ENCODE assay signal across 8 cellular contexts in the genomic region with DNA sequence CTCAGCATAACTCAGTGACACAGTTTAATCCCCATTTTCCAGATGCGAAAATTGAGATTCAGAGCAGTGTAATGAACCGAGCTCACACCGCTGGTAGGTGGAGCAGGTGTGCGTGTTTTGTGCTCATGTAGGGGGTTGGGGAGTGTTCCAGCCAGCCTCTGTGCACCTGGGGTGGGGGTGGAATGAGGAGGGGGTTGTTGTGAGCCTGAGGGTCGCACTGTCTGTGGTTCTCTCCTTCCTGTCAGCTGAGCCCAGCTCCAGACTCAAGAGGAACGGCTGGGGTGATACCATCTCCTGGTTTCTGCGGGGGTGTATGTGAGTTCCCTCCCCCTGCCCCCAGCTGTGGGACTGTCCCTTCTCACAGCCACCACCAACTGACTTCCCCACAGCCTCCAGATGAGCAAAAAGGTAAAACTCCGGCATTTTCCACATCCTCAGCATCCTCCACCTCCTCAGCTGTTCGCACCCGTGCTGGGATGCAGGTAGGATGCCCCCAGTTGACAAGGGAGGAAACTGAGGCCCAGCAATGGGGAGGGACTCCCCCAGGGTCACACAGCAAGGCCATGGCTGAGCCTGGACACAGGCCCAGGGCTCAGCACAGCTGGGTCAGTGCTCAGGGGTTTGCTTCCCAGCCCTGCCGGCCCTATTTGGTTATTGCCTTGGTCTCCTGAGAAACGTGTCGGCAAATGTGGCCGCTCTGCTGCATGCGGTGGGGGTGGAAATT. TPM values are rescaled to one million over a fixed set of nuclear protein-coding genes. Genes with fewer than 3 reads are reported as not detected.
DNase-seq lines count a peak whose midpoint lies in the region; ATAC-seq and TF ChIP-seq lines count a peak whose summit lies in the region.

No MANE protein-coding gene starts in this region.

- peak overlapping the region; percentile 89 for H3K4me3 ChIP-seq in CD4-positive, CD25-positive, alpha-beta regulatory T cell (ENCODE audit: low read depth, low read length)
- H3K4me3 ChIP-seq in HEK293 (ENCODE audit: low read depth, low read length) = no peak overlapping the region
- no peak overlapping the region for H3K4me3 ChIP-seq in WERI-Rb-1 (ENCODE audit: low read depth, low read length)
- H3K4me3 ChIP-seq in effector memory CD4-positive, alpha-beta T cell (ENCODE audit: insufficient read depth, low read depth, low read length, poor library complexity, severe bottlenecking) = peak overlapping the region; percentile 74

- TF ChIP-seq CTCF in HEK293 (tag by site-specific recombination; IDR thresholded peaks at IDR 0.05) = no peak
- no peak for TF ChIP-seq CTCF in WERI-Rb-1 (IDR thresholded peaks at IDR 0.05; ENCODE audit: low read depth, low read length)

- peaks cover 6 to 66% (median 26%) of the 10 kb centered on the region in 4 donors for H3K4me1 Mint-ChIP-seq in CD4-positive, CD25-positive, alpha-beta regulatory T cell

- H3K27ac ChIP-seq in CD4-positive, CD25-positive, alpha-beta regulatory T cell (ENCODE audit: insufficient read depth, low read length, poor library complexity, severe bottlenecking) = peak overlapping the region; percentile 90
- H3K27ac ChIP-seq in HEK293 (ENCODE audit: extremely low read depth, low read depth, low read length) = no peak overlapping the region
- H3K27ac ChIP-seq in WERI-Rb-1 = no peak overlapping the region
- peak overlapping the region; percentile 90 for H3K27ac ChIP-seq in effector memory CD4-positive, alpha-beta T cell (ENCODE audit: insufficient read depth, low read length, poor library complexity, severe bottlenecking)

- intact Hi-C loops in sciatic nerve (cut with DNase I) = no loop called here

- H3K9me3 Mint-ChIP-seq in CD4-positive, CD25-positive, alpha-beta regulatory T cell = no peaks in the 10 kb centered on the region

- peak; percentile 55 to 95 (median 83) for DNase-seq in CD4-positive, CD25-positive, alpha-beta regulatory T cell
- DNase-seq in WERI-Rb-1 = peak; percentile 55
- DNase-seq in effector memory CD4-positive, alpha-beta T cell = peak; percentile 53 to 64 (median 55)
- DNase-seq in stimulated activated CD4-positive, alpha-beta T cell treated with anti-CD3 and anti-CD28 coated beads, Interleukin-2, amount 100 ng/mL, for 4 hours (ENCODE audit: low read depth) = peak; percentile 69
- DNase-seq in 8988T = no peak
- DNase-seq in sciatic nerve (ENCODE audit: low spot score) = no peak

- POLR2A ChIA-PET in HEK293 (lab: Yijun Ruan, JAX) = no interaction called here

- peaks cover 22% of the 10 kb centered on the region for H3K36me3 ChIP-seq in CD4-positive, CD25-positive, alpha-beta regulatory T cell (ENCODE audit: control insufficient read depth, insufficient read depth, low read length)
- H3K36me3 ChIP-seq in HEK293 (ENCODE audit: control insufficient read depth in 2 of 2, insufficient read depth in 1 of 2, low read length in 2 of 2) (no peaks in the 10 kb centered on the region), WERI-Rb-1 (no peaks in the 10 kb centered on the region)
- peaks cover 23% of the 10 kb centered on the region for H3K36me3 ChIP-seq in effector memory CD4-positive, alpha-beta T cell (ENCODE audit: control insufficient read depth, insufficient read depth, low read length)

- peak; percentile 63 to 67 for ATAC-seq in CD4-positive, CD25-positive, alpha-beta regulatory T cell (ENCODE audit: low read depth in 2 of 2)
- ATAC-seq in sciatic nerve = no peak
- ATAC-seq in GM18873 (IDR thresholded peaks at IDR 0.05; ENCODE audit: low FRiP score, unreplicated experiment) = no peak

- H3K4me1 ChIP-seq in CD4-positive, CD25-positive, alpha-beta regulatory T cell (ENCODE audit: control insufficient read depth, insufficient read depth, low read length, poor library complexity, severe bottlenecking) = peaks cover 67% of the 10 kb centered on the region
- no peaks in the 10 kb centered on the region for H3K4me1 ChIP-seq in HEK293 (ENCODE audit: control insufficient read depth, insufficient read depth, low read length)
- peaks cover 37% of the 10 kb centered on the region for H3K4me1 ChIP-seq in effector memory CD4-positive, alpha-beta T cell (ENCODE audit: control insufficient read depth, insufficient read depth, low read length, poor library complexity, severe bottlenecking)

- peaks cover 9% of the 10 kb centered on the region for H3K36me3 Mint-ChIP-seq in CD4-positive, CD25-positive, alpha-beta regulatory T cell

- H3K27me3 ChIP-seq in CD4-positive, CD25-positive, alpha-beta regulatory T cell (ENCODE audit: control insufficient read depth, insufficient read depth, low read length) = no peaks in the 10 kb centered on the region
- no peaks in the 10 kb centered on the region for H3K27me3 ChIP-seq in WERI-Rb-1 (ENCODE audit: insufficient read depth, low read depth, severe bottlenecking)
- no peaks in the 10 kb centered on the region for H3K27me3 ChIP-seq in effector memory CD4-positive, alpha-beta T cell (replicated peaks; ENCODE audit: control insufficient read depth, insufficient read depth, low read length, poor library complexity, severe bottlenecking)

- CTCF ChIA-PET in HEK293 (lab: Yijun Ruan, JAX) = interaction anchor here (1.2 kb wide), 2 partner anchors 8 to 42 kb away, joined by 3 to 4 read pairs; a partner anchor contains a TSS

- no peaks in the 10 kb centered on the region for H3K27me3 Mint-ChIP-seq in CD4-positive, CD25-positive, alpha-beta regulatory T cell

- H3K4me3 Mint-ChIP-seq in CD4-positive, CD25-positive, alpha-beta regulatory T cell = peak overlapping the region; percentile 96 to 100 (median 98)

- no peaks in the 10 kb centered on the region for H3K9me3 ChIP-seq in CD4-positive, CD25-positive, alpha-beta regulatory T cell (ENCODE audit: control insufficient read depth in 2 of 2, low read length in 2 of 2)
- H3K9me3 ChIP-seq in HEK293 (ENCODE audit: control insufficient read depth, insufficient read depth, low read depth, low read length) (no peaks in the 10 kb centered on the region), WERI-Rb-1 (ENCODE audit: severe bottlenecking) (no peaks in the 10 kb centered on the region)
- no peaks in the 10 kb centered on the region for H3K9me3 ChIP-seq in effector memory CD4-positive, alpha-beta T cell (ENCODE audit: control insufficient read depth, low read length)

- peak overlapping the region; percentile 93 to 98 (median 95) for H3K27ac Mint-ChIP-seq in CD4-positive, CD25-positive, alpha-beta regulatory T cell

TF ChIP-seq in HEK293, 187 proteins besides CTCF, POLR2A, EP300 and RAD21:
- TF ChIP-seq, protein P1, sequence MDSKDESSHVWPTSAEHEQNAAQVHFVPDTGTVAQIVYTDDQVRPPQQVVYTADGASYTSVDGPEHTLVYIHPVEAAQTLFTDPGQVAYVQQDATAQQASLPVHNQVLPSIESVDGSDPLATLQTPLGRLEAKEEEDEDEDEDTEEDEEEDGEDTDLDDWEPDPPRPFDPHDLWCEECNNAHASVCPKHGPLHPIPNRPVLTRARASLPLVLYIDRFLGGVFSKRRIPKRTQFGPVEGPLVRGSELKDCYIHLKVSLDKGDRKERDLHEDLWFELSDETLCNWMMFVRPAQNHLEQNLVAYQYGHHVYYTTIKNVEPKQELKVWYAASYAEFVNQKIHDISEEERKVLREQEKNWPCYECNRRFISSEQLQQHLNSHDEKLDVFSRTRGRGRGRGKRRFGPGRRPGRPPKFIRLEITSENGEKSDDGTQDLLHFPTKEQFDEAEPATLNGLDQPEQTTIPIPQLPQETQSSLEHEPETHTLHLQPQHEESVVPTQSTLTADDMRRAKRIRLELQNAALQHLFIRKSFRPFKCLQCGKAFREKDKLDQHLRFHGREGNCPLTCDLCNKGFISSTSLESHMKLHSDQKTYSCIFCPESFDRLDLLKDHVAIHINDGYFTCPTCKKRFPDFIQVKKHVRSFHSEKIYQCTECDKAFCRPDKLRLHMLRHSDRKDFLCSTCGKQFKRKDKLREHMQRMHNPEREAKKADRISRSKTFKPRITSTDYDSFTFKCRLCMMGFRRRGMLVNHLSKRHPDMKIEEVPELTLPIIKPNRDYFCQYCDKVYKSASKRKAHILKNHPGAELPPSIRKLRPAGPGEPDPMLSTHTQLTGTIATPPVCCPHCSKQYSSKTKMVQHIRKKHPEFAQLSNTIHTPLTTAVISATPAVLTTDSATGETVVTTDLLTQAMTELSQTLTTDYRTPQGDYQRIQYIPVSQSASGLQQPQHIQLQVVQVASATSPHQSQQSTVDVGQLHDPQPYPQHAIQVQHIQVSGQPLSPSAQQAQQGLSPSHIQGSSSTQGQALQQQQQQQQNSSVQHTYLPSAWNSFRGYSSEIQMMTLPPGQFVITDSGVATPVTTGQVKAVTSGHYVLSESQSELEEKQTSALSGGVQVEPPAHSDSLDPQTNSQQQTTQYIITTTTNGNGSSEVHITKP (tag by site-specific recombination; IDR thresholded peaks at IDR 0.05) = peak; percentile 94
- TF ChIP-seq, protein P2, sequence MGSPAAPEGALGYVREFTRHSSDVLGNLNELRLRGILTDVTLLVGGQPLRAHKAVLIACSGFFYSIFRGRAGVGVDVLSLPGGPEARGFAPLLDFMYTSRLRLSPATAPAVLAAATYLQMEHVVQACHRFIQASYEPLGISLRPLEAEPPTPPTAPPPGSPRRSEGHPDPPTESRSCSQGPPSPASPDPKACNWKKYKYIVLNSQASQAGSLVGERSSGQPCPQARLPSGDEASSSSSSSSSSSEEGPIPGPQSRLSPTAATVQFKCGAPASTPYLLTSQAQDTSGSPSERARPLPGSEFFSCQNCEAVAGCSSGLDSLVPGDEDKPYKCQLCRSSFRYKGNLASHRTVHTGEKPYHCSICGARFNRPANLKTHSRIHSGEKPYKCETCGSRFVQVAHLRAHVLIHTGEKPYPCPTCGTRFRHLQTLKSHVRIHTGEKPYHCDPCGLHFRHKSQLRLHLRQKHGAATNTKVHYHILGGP (tag by site-specific recombination; IDR thresholded peaks at IDR 0.05) = no peak

RNA-seq across cellular contexts. Expression of a gene that starts 2.1 kb away (rescaled TPM):
- 39.3 TPM for total RNA-seq in CD4-positive, CD25-positive, alpha-beta regulatory T cell
- 10 to 100 TPM; 17.7 to 30.5 (median 21.1) TPM for polyA plus RNA-seq in CD4-positive, CD25-positive, alpha-beta regulatory T cell
- 22.6 TPM for total RNA-seq in sciatic nerve

RNA-seq across cellular contexts. Expression of a gene that starts 9.5 kb away (rescaled TPM):
- total RNA-seq in CD4-positive, CD25-positive, alpha-beta regulatory T cell = 89.3 TPM
- polyA plus RNA-seq in CD4-positive, CD25-positive, alpha-beta regulatory T cell = 10 to 100 TPM; 43.3 to 67.4 (median 53.3) TPM
- 127 TPM for total RNA-seq in sciatic nerve

RNA-seq across cellular contexts. Expression of a gene that starts 26.3 kb away (rescaled TPM):
- total RNA-seq in CD4-positive, CD25-positive, alpha-beta regulatory T cell = 64.7 TPM
- 10 to 100 TPM; 40.1 to 50.6 (median 45.2) TPM for polyA plus RNA-seq in CD4-positive, CD25-positive, alpha-beta regulatory T cell
- total RNA-seq in sciatic nerve = 69.7 TPM

RNA-seq across cellular contexts. Expression of a gene that starts 41.3 kb away (rescaled TPM):
- total RNA-seq in CD4-positive, CD25-positive, alpha-beta regulatory T cell = 11.9 TPM
- 10 to 100 TPM; 20.1 to 30.2 (median 24.8) TPM for polyA plus RNA-seq in CD4-positive, CD25-positive, alpha-beta regulatory T cell
- 6.8 TPM for total RNA-seq in sciatic nerve

Comparison
In these comparisons a context has a peak if more than half of its experiments do, and no peak if none do; other contexts are left out.
1. ATAC-seq: peak in CD4-positive, CD25-positive, alpha-beta regulatory T cell (2 of 2); none in sciatic nerve (single experiment) and GM18873 (single experiment).
2. DNase-seq: peak in CD4-positive, CD25-positive, alpha-beta regulatory T cell (3 of 3), WERI-Rb-1 (single experiment), effector memory CD4-positive, alpha-beta T cell (3 of 3) and stimulated activated CD4-positive, alpha-beta T cell treated with anti-CD3 and anti-CD28 coated beads, Interleukin-2, amount 100 ng/mL, for 4 hours (single experiment); none in 8988T (single experiment) and sciatic nerve (single experiment).
3. H3K27ac ChIP-seq: peak in CD4-positive, CD25-positive, alpha-beta regulatory T cell (single experiment) and effector memory CD4-positive, alpha-beta T cell (single experiment); none in HEK293 (single experiment) and WERI-Rb-1 (single experiment).
4. H3K4me3 ChIP-seq: peak in CD4-positive, CD25-positive, alpha-beta regulatory T cell (single experiment) and effector memory CD4-positive, alpha-beta T cell (single experiment); none in HEK293 (single experiment) and WERI-Rb-1 (single experiment).